Comparison of ENCODE assay signal across 9 cellular contexts in genomic region chr7:82234457-82235049, GRCh38.
DNase-seq lines count a peak whose midpoint lies in the region; ATAC-seq and TF ChIP-seq lines count a peak whose summit lies in the region.
"Had no signal": no experiment of that assay in that cellular context is flagged by ENCODE, and none has a peak within 500 bp of the region (broad histone marks: within the 10 kb centered on the region; RNA-seq: fewer than 3 reads in every experiment).

No MANE protein-coding gene starts in this region.

- no peaks in the 10 kb centered on the region for H3K27me3 Mint-ChIP-seq in activated T-cell treated with anti-CD3 and anti-CD28 coated beads, Interleukin-2, amount 50 U/mL, for 4 hours (ENCODE audit: low read depth)
- H3K27me3 Mint-ChIP-seq: memory B cell had no signal

- no peaks in the 10 kb centered on the region for H3K36me3 Mint-ChIP-seq in activated T-cell treated with anti-CD3 and anti-CD28 coated beads, Interleukin-2, amount 50 U/mL, for 4 hours (ENCODE audit: insufficient read depth)
- H3K36me3 Mint-ChIP-seq: memory B cell had no signal

- no peaks in the 10 kb centered on the region for H3K36me3 ChIP-seq in ovary

- no peak for ATAC-seq in activated T-cell treated with anti-CD3 and anti-CD28 coated beads, Interleukin-2, amount 50 U/mL, for 4 hours

- H3K4me3 ChIP-seq in HL-60 (replicated peaks; ENCODE audit: insufficient read depth, low read length) (no peak overlapping the region), ovary (no peak overlapping the region), lower leg skin (ENCODE audit: low read depth, poor library complexity, severe bottlenecking) (no peak overlapping the region)

- no peak for TF ChIP-seq POLR2A in ovary (IDR thresholded peaks at IDR 0.05)
- TF ChIP-seq POLR2A in lower leg skin (IDR thresholded peaks at IDR 0.05) = no peak

- H3K27me3 ChIP-seq in HL-60 (ENCODE audit: insufficient read depth, poor library complexity, severe bottlenecking) = no peaks in the 10 kb centered on the region
- no peaks in the 10 kb centered on the region for H3K27me3 ChIP-seq in ovary

- TF ChIP-seq CTCF in HL-60 (IDR thresholded peaks at IDR 0.05; ENCODE audit: insufficient read depth, low read length) (peak; percentile 4), ovary (IDR thresholded peaks at IDR 0.05) (peak; percentile 24 to 44 (median 41)), lower leg skin (IDR thresholded peaks at IDR 0.05) (no peak)

- in situ Hi-C loops in Caki2 (cut with HindIII; ENCODE audit: low pct_unique_long_range_greater_than_20kb, low sequenced_read_pairs) = no loop called here

- H3K9me3 Mint-ChIP-seq in activated T-cell treated with anti-CD3 and anti-CD28 coated beads, Interleukin-2, amount 50 U/mL, for 4 hours = no peaks in the 10 kb centered on the region

- DNase-seq in Caki2 (ENCODE audit: low read depth) (peak; percentile 33), HL-60 (ENCODE audit: low read depth in 1 of 2, low spot score in 1 of 2) (no peak), NOMO-1 (lab: John Stamatoyannopoulos, UW; ENCODE audit: unreplicated experiment in 2 of 2) (peak; percentile 46 to 75), dermis microvascular lymphatic vessel endothelial cell (ENCODE audit: low read depth in 2 of 2) (peak; percentile 15 to 58), ovary (no peak), lower leg skin (ENCODE audit: low spot score in 2 of 2) (no peak)
- no peak for DNase-seq in activated T-cell treated with anti-CD3 and anti-CD28 coated beads, Interleukin-2, amount 50 U/mL, for 4 hours
- DNase-seq in stimulated activated CD4-positive, alpha-beta T cell treated with anti-CD3 and anti-CD28 coated beads, Interleukin-12 subunit alpha, Interleukin-12 subunit beta, amount 100 ng/mL, for 4 hours = no peak

- no peak for TF ChIP-seq EP300 in ovary (IDR thresholded peaks at IDR 0.05)

- intact Hi-C loops in ovary (cut with DNase I) = loop anchor here in 1 of 4 donors (5.0 kb wide), 1 partner anchor 248 kb away; no protein-coding TSS in a partner anchor
- intact Hi-C loops in lower leg skin (cut with DNase I; ENCODE audit: low total_unique reads) = no loop called here

- 24 to 30% (median 26%) methylated on average over 4 of the region's 4 CpGs for WGBS in ovary, 3 donors
- WGBS in lower leg skin, 2 donors = 38 to 43% methylated on average over 4 of the region's 4 CpGs

- no peak overlapping the region for H3K4me3 Mint-ChIP-seq in activated T-cell treated with anti-CD3 and anti-CD28 coated beads, Interleukin-2, amount 50 U/mL, for 4 hours
- H3K4me3 Mint-ChIP-seq: memory B cell had no signal

- no peaks in the 10 kb centered on the region for H3K4me1 ChIP-seq in ovary (ENCODE audit: insufficient read depth)

- no peaks in the 10 kb centered on the region for H3K4me1 Mint-ChIP-seq in activated T-cell treated with anti-CD3 and anti-CD28 coated beads, Interleukin-2, amount 50 U/mL, for 4 hours (ENCODE audit: low read depth)
- H3K4me1 Mint-ChIP-seq: memory B cell had no signal

- H3K27ac ChIP-seq in HL-60 (replicated peaks) (no peak overlapping the region), ovary (no peak overlapping the region)

- no peaks in the 10 kb centered on the region for H3K9me3 ChIP-seq in ovary

Comparison
In these comparisons a context has a peak if more than half of its experiments do, and no peak if none do; other contexts are left out.
1. DNase-seq: peak in Caki2 (single experiment), NOMO-1 (2 of 2) and dermis microvascular lymphatic vessel endothelial cell (2 of 2); none in HL-60 (0 of 2), ovary (0 of 5), activated T-cell treated with anti-CD3 and anti-CD28 coated beads, Interleukin-2, amount 50 U/mL, for 4 hours (single experiment), stimulated activated CD4-positive, alpha-beta T cell treated with anti-CD3 and anti-CD28 coated beads, Interleukin-12 subunit alpha, Interleukin-12 subunit beta, amount 100 ng/mL, for 4 hours (single experiment) and lower leg skin (0 of 2).
2. CTCF ChIP-seq: peak in HL-60 (single experiment) and ovary (3 of 3); none in lower leg skin (0 of 3).